In genomic region chr1:2240251-2241156, GRCh38 we compare ENCODE assay signal across 9 cellular contexts. TPM values are rescaled to one million over a fixed set of nuclear protein-coding genes. Genes with fewer than 3 reads are reported as not detected.
A peak's percentile ranks its signal among the peaks of the same experiment; 100 is the strongest.
DNase-seq lines count a peak whose midpoint lies in the region; ATAC-seq and TF ChIP-seq lines count a peak whose summit lies in the region.
"Had no signal": no experiment of that assay in that cellular context is flagged by ENCODE, and none has a peak within 500 bp of the region (broad histone marks: within the 10 kb centered on the region; RNA-seq: fewer than 3 reads in every experiment).

No MANE protein-coding gene starts in this region.

- no peak overlapping the region for H4K8ac ChIP-seq in mesendoderm (ENCODE audit: low read depth, low read length)

- no peak overlapping the region for H2BK5ac ChIP-seq in mesendoderm (ENCODE audit: low read length)

- H3K27me3 Mint-ChIP-seq in activated naive CD4-positive, alpha-beta T cell treated with anti-CD3 and anti-CD28 coated beads, Interleukin-2, amount 10 ng/mL, durations not matched to agents 7 days and 5 days, result no peaks in the 10 kb centered on the region
- H3K27me3 Mint-ChIP-seq in progenitor cell of endocrine pancreas, result no peaks in the 10 kb centered on the region

- H3K36me3 Mint-ChIP-seq in activated naive CD4-positive, alpha-beta T cell treated with anti-CD3 and anti-CD28 coated beads, Interleukin-2, amount 10 ng/mL, durations not matched to agents 7 days and 5 days, result peaks cover 54% of the 10 kb centered on the region
- peaks cover 4% of the 10 kb centered on the region for H3K36me3 Mint-ChIP-seq in progenitor cell of endocrine pancreas (ENCODE audit: insufficient read depth)

- peaks cover 90% of the 10 kb centered on the region for H3K79me2 ChIP-seq in mesendoderm (ENCODE audit: control insufficient read depth, insufficient read depth, low read length)

- H2AK5ac ChIP-seq in mesendoderm (ENCODE audit: low read length), result no peak overlapping the region

- no peak overlapping the region for H3K4me2 ChIP-seq in mesendoderm (ENCODE audit: low read length)

- H3K79me1 ChIP-seq in mesendoderm (ENCODE audit: low read length), result peaks cover 21% of the 10 kb centered on the region

- H3K4me3 Mint-ChIP-seq in activated naive CD4-positive, alpha-beta T cell treated with anti-CD3 and anti-CD28 coated beads, Interleukin-2, amount 10 ng/mL, durations not matched to agents 7 days and 5 days, result peak overlapping the region; percentile 26
- H3K4me3 Mint-ChIP-seq in progenitor cell of endocrine pancreas (ENCODE audit: low read depth), result no peak overlapping the region

- H3K27ac ChIP-seq in cardiac muscle cell, result peak overlapping the region; percentile 52
- no peak overlapping the region for H3K27ac ChIP-seq in mesendoderm (ENCODE audit: low read depth, low read length)

- H2BK120ac ChIP-seq in mesendoderm (ENCODE audit: low read depth, low read length), result no peak overlapping the region

- no peak for TF ChIP-seq CTCF in cardiac muscle cell (IDR thresholded peaks at IDR 0.05; ENCODE audit: low read depth, low read length)
- TF ChIP-seq CTCF in progenitor cell of endocrine pancreas (IDR thresholded peaks at IDR 0.05; ENCODE audit: unreplicated experiment), result no peak

- H3K4me1 Mint-ChIP-seq in activated naive CD4-positive, alpha-beta T cell treated with anti-CD3 and anti-CD28 coated beads, Interleukin-2, amount 10 ng/mL, durations not matched to agents 7 days and 5 days, result peaks cover 77% of the 10 kb centered on the region
- peaks cover 13% of the 10 kb centered on the region for H3K4me1 Mint-ChIP-seq in progenitor cell of endocrine pancreas (ENCODE audit: low read depth)

- H3K56ac ChIP-seq in mesendoderm (ENCODE audit: low read length), result no peak overlapping the region

- no peaks in the 10 kb centered on the region for H3K36me3 ChIP-seq in cardiac muscle cell
- H3K36me3 ChIP-seq in mesendoderm (ENCODE audit: control insufficient read depth, insufficient read depth, low read length), result peaks cover 5% of the 10 kb centered on the region

- H3K9me3 Mint-ChIP-seq in activated naive CD4-positive, alpha-beta T cell treated with anti-CD3 and anti-CD28 coated beads, Interleukin-2, amount 10 ng/mL, durations not matched to agents 7 days and 5 days, result no peaks in the 10 kb centered on the region
- no peaks in the 10 kb centered on the region for H3K9me3 Mint-ChIP-seq in progenitor cell of endocrine pancreas (ENCODE audit: low read depth)

- no peak overlapping the region for H3K4ac ChIP-seq in mesendoderm (ENCODE audit: low read depth, low read length)

- CTCF ChIA-PET in activated naive CD4-positive, alpha-beta T cell treated with anti-CD3 and anti-CD28 coated beads, Interleukin-2, amount 10 ng/mL, durations not matched to agents 7 days and 5 days (lab: Charles Lee), result interaction anchor here (0.8 to 1.9 kb wide), 3 partner anchors 20 to 49 kb away, joined by 3 to 6 read pairs (median 4); partner anchors contain the start of gene FAAP20

- WGBS in mesendoderm (ENCODE audit: extremely low coverage, insufficient coverage, low lambda C conversion rate), result no CpG with 5 or more reads among the region's 30 CpGs

- H2BK15ac ChIP-seq in mesendoderm (replicated peaks; ENCODE audit: low read depth), result no peak overlapping the region

- H4K5ac ChIP-seq in mesendoderm (ENCODE audit: low read length), result no peak overlapping the region

- H3K4me3 ChIP-seq in cardiac muscle cell, result no peak overlapping the region
- H3K4me3 ChIP-seq in mesendoderm (ENCODE audit: low read length), result no peak overlapping the region

- H3K27ac Mint-ChIP-seq in activated naive CD4-positive, alpha-beta T cell treated with anti-CD3 and anti-CD28 coated beads, Interleukin-2, amount 10 ng/mL, durations not matched to agents 7 days and 5 days, result peak overlapping the region; percentile 49
- H3K27ac Mint-ChIP-seq in progenitor cell of endocrine pancreas, result peak overlapping the region; percentile 43

- DNase-seq in EH (ENCODE audit: low read depth), result peak; percentile 57
- peak; percentile 39 for DNase-seq in activated naive CD4-positive, alpha-beta T cell treated with anti-CD3 and anti-CD28 coated beads, Interleukin-2, amount 10 ng/mL, durations not matched to agents 7 days and 5 days
- peak; percentile 34 to 53 for DNase-seq in cardiac muscle cell (ENCODE audit: low read depth in 1 of 2, low spot score in 1 of 2)
- DNase-seq in progenitor cell of endocrine pancreas (ENCODE audit: low spot score, unreplicated experiment), result no peak
- no peak for DNase-seq in HPDE6-E6E7 (ENCODE audit: extremely low spot score)
- DNase-seq in germinal center (ENCODE audit: low spot score), result no peak
- no peak for DNase-seq in mesendoderm
- DNase-seq: NCI-H1436 had no signal

- H3K4me1 ChIP-seq in cardiac muscle cell (ENCODE audit: low read depth) (peaks cover 3% of the 10 kb centered on the region), mesendoderm (ENCODE audit: control insufficient read depth, low read depth, low read length) (peaks cover 1% of the 10 kb centered on the region)

- H3K27me3 ChIP-seq in cardiac muscle cell, result no peaks in the 10 kb centered on the region
- no peaks in the 10 kb centered on the region for H3K27me3 ChIP-seq in mesendoderm (ENCODE audit: insufficient read depth, low read length, poor library complexity)

- ATAC-seq in GM19035 (IDR thresholded peaks at IDR 0.05; ENCODE audit: unreplicated experiment), result no peak

- H3K23ac ChIP-seq in mesendoderm (ENCODE audit: low read length), result no peak overlapping the region

- H3K18ac ChIP-seq in mesendoderm (ENCODE audit: low read length), result no peak overlapping the region

- H3K9me3 ChIP-seq in cardiac muscle cell (ENCODE audit: low read depth), result no peaks in the 10 kb centered on the region

- H3K9ac ChIP-seq in mesendoderm (ENCODE audit: low read length), result no peak overlapping the region

RNA-seq across cellular contexts. Expression of gene SKI, which starts 12.4 kb away (rescaled TPM):
- total RNA-seq in cardiac muscle cell (25.2 and 31.9 TPM in 2 replicates), progenitor cell of endocrine pancreas (56.2 and 59.4 TPM in 2 replicates)
- polyA plus RNA-seq in cardiac muscle cell, result 2.7 and 5.2 TPM in 2 replicates
- 48.1 TPM for polyA plus RNA-seq in mesendoderm (2013, experiment 1 of 2)
- 51.1 TPM for polyA plus RNA-seq in mesendoderm (2013, experiment 2 of 2)

RNA-seq across cellular contexts. Expression of gene FAAP20, which starts 45.9 kb away (rescaled TPM):
- total RNA-seq in cardiac muscle cell (109 and 130 TPM in 2 replicates), progenitor cell of endocrine pancreas (74.3 and 77.9 TPM in 2 replicates)
- 188 and 219 TPM in 2 replicates for polyA plus RNA-seq in cardiac muscle cell
- polyA plus RNA-seq in mesendoderm (2013, experiment 1 of 2), result 85.8 TPM
- polyA plus RNA-seq in mesendoderm (2013, experiment 2 of 2), result 84.4 TPM

Comparison
In these comparisons a context has a peak if more than half of its experiments do, and no peak if none do; other contexts are left out.
1. DNase-seq: peak in EH (single experiment), activated naive CD4-positive, alpha-beta T cell treated with anti-CD3 and anti-CD28 coated beads, Interleukin-2, amount 10 ng/mL, durations not matched to agents 7 days and 5 days (single experiment) and cardiac muscle cell (2 of 2); none in progenitor cell of endocrine pancreas (single experiment), HPDE6-E6E7 (single experiment), germinal center (single experiment) and mesendoderm (single experiment).